Comparison of ENCODE assay signal across 8 cellular contexts in the genomic region with DNA sequence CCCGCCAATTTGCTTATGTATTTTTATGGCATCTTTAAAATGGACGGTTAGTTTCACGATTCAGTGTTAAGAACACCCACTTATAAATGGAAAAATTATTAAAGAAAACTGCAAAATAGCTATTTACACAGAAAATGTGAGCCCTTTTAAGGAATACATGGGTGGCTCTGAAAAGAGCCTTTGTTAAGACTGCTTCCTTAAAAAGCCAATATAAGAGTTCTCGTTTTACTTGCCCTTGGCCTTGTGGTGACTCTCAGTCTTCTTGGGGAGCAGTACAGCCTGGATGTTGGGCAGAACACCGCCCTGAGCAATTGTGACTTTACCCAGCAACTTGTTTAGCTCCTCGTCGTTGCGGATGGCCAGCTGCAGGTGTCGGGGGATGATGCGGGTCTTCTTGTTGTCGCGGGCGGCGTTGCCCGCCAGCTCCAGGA.
DNase-seq lines count a peak whose midpoint lies in the region; ATAC-seq lines count a peak whose summit lies in the region.

No MANE protein-coding gene starts in this region.

- intact Hi-C loops in Right ventricle myocardium inferior (cut with DNase I) (loop anchor here (1.0 to 5.0 kb wide), 3 partner anchors 41 to 171 kb away; a partner anchor contains a TSS), cardiac septum (cut with DNase I) (no loop called here)

- peak; percentile 6 for ATAC-seq in Right ventricle myocardium inferior
- ATAC-seq in stimulated activated naive B cell treated with anti-CD40 and anti-IgM and Interleukin-4, amounts not matched to agents 10 μg/mL and 1 μg/mL and 100 μg/mL, for 72 hours (replicated peaks) = peak; percentile 13 to 17

- H3K27me3 ChIP-seq in HUES64 (ENCODE audit: insufficient read depth, low read length) = no peaks in the 10 kb centered on the region
- no peaks in the 10 kb centered on the region for H3K27me3 ChIP-seq in iPS DF 6.9 (ENCODE audit: control insufficient read depth, insufficient read depth, low read length)

- H3K36me3 Mint-ChIP-seq in activated naive CD8-positive, alpha-beta T cell treated with anti-CD3 and anti-CD28 coated beads for 36 hours = peaks cover 24% of the 10 kb centered on the region
- H3K36me3 Mint-ChIP-seq in stimulated activated naive B cell treated with anti-CD40 and anti-IgM and Interleukin-4, amounts not matched to agents 10 μg/mL and 1 μg/mL and 100 μg/mL, for 72 hours = peaks cover 29 to 48% of the 10 kb centered on the region in 2 donors

- DNase-seq in Right ventricle myocardium inferior (ENCODE audit: missing footprints) (no peak), cardiac septum (ENCODE audit: low spot score) (no peak), iPS DF 6.9 (ENCODE audit: low read depth, low spot score) (no peak), hypothalamus (lab: John Stamatoyannopoulos, UW) (no peak), NCI-H2081 (lab: John Stamatoyannopoulos, UW) (no peak)
- no peak for DNase-seq in activated naive CD8-positive, alpha-beta T cell treated with anti-CD3 and anti-CD28 coated beads for 36 hours
- peak; percentile 79 for DNase-seq in stimulated activated naive B cell treated with anti-CD40 and anti-IgM and Interleukin-4, amounts not matched to agents 10 μg/mL and 1 μg/mL and 100 μg/mL, for 72 hours

- H3K4me1 ChIP-seq in HUES64 (ENCODE audit: insufficient read depth, low read length) = peaks cover 26% of the 10 kb centered on the region
- no peaks in the 10 kb centered on the region; the same call in 1 of the 2 replicates for H3K4me1 ChIP-seq in iPS DF 6.9 (ENCODE audit: control insufficient read depth, insufficient read depth, low read length)

- peaks cover 1% of the 10 kb centered on the region for H3K9me3 Mint-ChIP-seq in activated naive CD8-positive, alpha-beta T cell treated with anti-CD3 and anti-CD28 coated beads for 36 hours
- H3K9me3 Mint-ChIP-seq in stimulated activated naive B cell treated with anti-CD40 and anti-IgM and Interleukin-4, amounts not matched to agents 10 μg/mL and 1 μg/mL and 100 μg/mL, for 72 hours = peaks cover 0 to 3% of the 10 kb centered on the region in 2 donors

- H3K4me1 Mint-ChIP-seq in activated naive CD8-positive, alpha-beta T cell treated with anti-CD3 and anti-CD28 coated beads for 36 hours = peaks cover 47% of the 10 kb centered on the region
- peaks cover 25 to 57% of the 10 kb centered on the region in 2 donors for H3K4me1 Mint-ChIP-seq in stimulated activated naive B cell treated with anti-CD40 and anti-IgM and Interleukin-4, amounts not matched to agents 10 μg/mL and 1 μg/mL and 100 μg/mL, for 72 hours

- peak overlapping the region; percentile 92 for H3K27ac Mint-ChIP-seq in activated naive CD8-positive, alpha-beta T cell treated with anti-CD3 and anti-CD28 coated beads for 36 hours
- peak overlapping the region; percentile 98 for H3K27ac Mint-ChIP-seq in stimulated activated naive B cell treated with anti-CD40 and anti-IgM and Interleukin-4, amounts not matched to agents 10 μg/mL and 1 μg/mL and 100 μg/mL, for 72 hours

- H3K9me3 ChIP-seq in HUES64 (ENCODE audit: insufficient read depth, low read depth, low read length) = no peaks in the 10 kb centered on the region
- no peaks in the 10 kb centered on the region for H3K9me3 ChIP-seq in iPS DF 6.9 (ENCODE audit: control insufficient read depth, insufficient read depth, low read length)

- H3K4me3 Mint-ChIP-seq in activated naive CD8-positive, alpha-beta T cell treated with anti-CD3 and anti-CD28 coated beads for 36 hours = peak overlapping the region; percentile 88
- peak overlapping the region; percentile 85 to 93 for H3K4me3 Mint-ChIP-seq in stimulated activated naive B cell treated with anti-CD40 and anti-IgM and Interleukin-4, amounts not matched to agents 10 μg/mL and 1 μg/mL and 100 μg/mL, for 72 hours

- peaks cover 20% of the 10 kb centered on the region for H3K27me3 Mint-ChIP-seq in activated naive CD8-positive, alpha-beta T cell treated with anti-CD3 and anti-CD28 coated beads for 36 hours
- H3K27me3 Mint-ChIP-seq in stimulated activated naive B cell treated with anti-CD40 and anti-IgM and Interleukin-4, amounts not matched to agents 10 μg/mL and 1 μg/mL and 100 μg/mL, for 72 hours = no peaks in the 10 kb centered on the region

- H3K4me3 ChIP-seq in HUES64 (ENCODE audit: low read length) (peak overlapping the region; percentile 72), iPS DF 6.9 (ENCODE audit: low read length) (peak overlapping the region; percentile 98)

- H3K36me3 ChIP-seq in HUES64 (ENCODE audit: insufficient read depth, low read length) (no peaks in the 10 kb centered on the region; the same call in 1 of the 2 replicates), iPS DF 6.9 (ENCODE audit: control insufficient read depth, insufficient read depth, low read length) (no peaks in the 10 kb centered on the region)

- under 1% methylated on average over 15 of the region's 15 CpGs for WGBS in HUES64
- WGBS in iPS DF 6.9 (ENCODE audit: insufficient coverage, insufficient read length) = no CpG with 5 or more reads among the region's 15 CpGs

- H3K9ac ChIP-seq in HUES64 (ENCODE audit: low read depth, low read length) = peak overlapping the region; percentile 95

- peak overlapping the region; percentile 94 for H3K27ac ChIP-seq in HUES64 (ENCODE audit: low read depth, low read length)
- no peak overlapping the region for H3K27ac ChIP-seq in iPS DF 6.9 (ENCODE audit: low read length)
